ENCODE assay signal across 8 cellular contexts in genomic region chr14:95516554-95517209, GRCh38. TPM values are rescaled to one million over a fixed set of nuclear protein-coding genes. Genes with fewer than 3 reads are reported as not detected.
DNase-seq lines count a peak whose midpoint lies in the region; ATAC-seq, FAIRE-seq and TF ChIP-seq lines count a peak whose summit lies in the region.

TSS of gene SYNE3 (minus strand) at chr14:95516650. CDS start at chr14:95475821, 40,829 bp downstream.

- no peaks in the 10 kb centered on the region for H3K9me2 ChIP-seq in hepatocyte (replicated peaks; ENCODE audit: insufficient read depth)

- peak within 1 kb of the TSS; percentile 68 for H3K9ac ChIP-seq in astrocyte (ENCODE audit: low read length)

- TF ChIP-seq CTCF in Peyer's patch (IDR thresholded peaks at IDR 0.05) (no peak), astrocyte (IDR thresholded peaks at IDR 0.05; ENCODE audit: insufficient read depth, low read depth, low read length) (no peak), hepatocyte (IDR thresholded peaks at IDR 0.05; ENCODE audit: poor library complexity) (no peak)

- peak within 1 kb of the TSS; percentile 78 to 86 (median 80) for H3K4me3 ChIP-seq in Peyer's patch
- H3K4me3 ChIP-seq in astrocyte (ENCODE audit: insufficient read depth, low read depth, low read length) = peak within 1 kb of the TSS; percentile 60
- H3K4me3 ChIP-seq in hepatocyte = peak within 1 kb of the TSS; percentile 64
- peak within 1 kb of the TSS; percentile 74 for H3K4me3 ChIP-seq in skeletal muscle cell (ENCODE audit: low read depth, low read length)

- H3K27ac ChIP-seq in Peyer's patch = peak within 1 kb of the TSS; percentile 83 to 93 (median 84)
- no peak within 1 kb of the TSS for H3K27ac ChIP-seq in astrocyte (ENCODE audit: low read depth, low read length)
- H3K27ac ChIP-seq in hepatocyte = peak within 1 kb of the TSS; percentile 16

- H3K27me3 Mint-ChIP-seq in astrocyte (ENCODE audit: low read depth, unreplicated experiment) = peaks cover 3% of the 10 kb centered on the region

- DNase-seq in NCI-H146 (lab: John Stamatoyannopoulos, UW) (peak; percentile 58), NCI-H146 treated with DMSO at 0.1 percent for 48 hours (lab: John Stamatoyannopoulos, UW; ENCODE audit: unreplicated experiment) (no peak), Peyer's patch (peak; percentile 57 to 83 (median 79)), astrocyte (ENCODE audit: low read depth) (no peak), hepatocyte (ENCODE audit: low spot score) (peak; percentile 80), skeletal muscle cell (ENCODE audit: low read depth) (no peak), NCI-H446 (lab: John Stamatoyannopoulos, UW) (no peak)

- H3K36me3 Mint-ChIP-seq in astrocyte (ENCODE audit: low read depth, unreplicated experiment) = no peaks in the 10 kb centered on the region

- FAIRE-seq in astrocyte (lab: Jason Lieb, UNC) = no peak

- H3K4me1 Mint-ChIP-seq in astrocyte (ENCODE audit: low read depth, unreplicated experiment) = peaks cover 35% of the 10 kb centered on the region

- no peaks in the 10 kb centered on the region for H3K27me3 ChIP-seq in Peyer's patch
- no peaks in the 10 kb centered on the region for H3K27me3 ChIP-seq in astrocyte (ENCODE audit: insufficient read depth, low read length)
- H3K27me3 ChIP-seq in hepatocyte = no peaks in the 10 kb centered on the region

- WGBS in hepatocyte (ENCODE audit: low lambda C conversion rate, missing lambda C conversion rate) = 25% methylated on average over 17 of the region's 62 CpGs

- H2AFZ ChIP-seq in astrocyte (ENCODE audit: low read depth, low read length) (peak within 1 kb of the TSS; percentile 73), hepatocyte (peak within 1 kb of the TSS; percentile 36)

- peaks cover 14 to 57% (median 34%) of the 10 kb centered on the region in 4 donors for H3K4me1 ChIP-seq in Peyer's patch
- peaks cover 49% of the 10 kb centered on the region for H3K4me1 ChIP-seq in astrocyte (ENCODE audit: insufficient read depth, low read length)
- peaks cover 23% of the 10 kb centered on the region for H3K4me1 ChIP-seq in hepatocyte (ENCODE audit: insufficient read depth)

- H3K36me3 ChIP-seq in Peyer's patch (no peaks in the 10 kb centered on the region), astrocyte (ENCODE audit: insufficient read depth, low read length) (no peaks in the 10 kb centered on the region), hepatocyte (replicated peaks; ENCODE audit: insufficient read depth, low read depth) (no peaks in the 10 kb centered on the region)

- H3K27ac Mint-ChIP-seq in astrocyte (ENCODE audit: unreplicated experiment) = no peak within 1 kb of the TSS

- H4K20me1 ChIP-seq in astrocyte (ENCODE audit: insufficient read depth, low read length) = no peaks in the 10 kb centered on the region
- no peaks in the 10 kb centered on the region for H4K20me1 ChIP-seq in hepatocyte (ENCODE audit: insufficient read depth, poor library complexity, severe bottlenecking)

- H3K9me3 ChIP-seq in Peyer's patch (no peaks in the 10 kb centered on the region), astrocyte (ENCODE audit: insufficient read depth, low read depth, low read length) (no peaks in the 10 kb centered on the region), hepatocyte (ENCODE audit: low read depth) (no peaks in the 10 kb centered on the region)

- peak within 1 kb of the TSS; percentile 97 for H3K4me2 ChIP-seq in astrocyte (ENCODE audit: low read length)
- H3K4me2 ChIP-seq in hepatocyte = peak within 1 kb of the TSS; percentile 99

- no peaks in the 10 kb centered on the region for H3K79me2 ChIP-seq in astrocyte (ENCODE audit: insufficient read depth, low read length)
- no peaks in the 10 kb centered on the region for H3K79me2 ChIP-seq in hepatocyte

- H3K9me3 Mint-ChIP-seq in astrocyte (ENCODE audit: unreplicated experiment) = peaks cover 2% of the 10 kb centered on the region

- peak; percentile 37 for ATAC-seq in HG02870 (IDR thresholded peaks at IDR 0.05; ENCODE audit: unreplicated experiment)

- peak within 1 kb of the TSS; percentile 81 for H3K4me3 Mint-ChIP-seq in astrocyte (ENCODE audit: unreplicated experiment)

- no peak for TF ChIP-seq POLR2A in Peyer's patch (IDR thresholded peaks at IDR 0.05)

RNA-seq across cellular contexts. Expression of gene SYNE3, which starts in this region (rescaled TPM):
- total RNA-seq in Peyer's patch (10 to 100 TPM in 3 of 4 donors, 1 to 10 TPM in 1; 7.2 to 35.5 (median 13.1) TPM), astrocyte (2.5 TPM in 2 replicates), hepatocyte (2.0 and 2.4 TPM in 2 replicates)
- 0.16 and 1.3 TPM in 2 replicates for polyA plus RNA-seq in hepatocyte

Comparison
In these comparisons a context has a peak if more than half of its experiments do, and no peak if none do; other contexts are left out.
1. DNase-seq: peak in NCI-H146 (single experiment), Peyer's patch (3 of 3) and hepatocyte (single experiment); none in NCI-H146 treated with DMSO at 0.1 percent for 48 hours (single experiment), astrocyte (single experiment), skeletal muscle cell (single experiment) and NCI-H446 (0 of 2).
2. Peak in every context shown above with its lines, with median percentiles within 50 percentile points of each other: H3K4me3 ChIP-seq.